17 cellular contexts compared by ENCODE assay signal in the genomic region with DNA sequence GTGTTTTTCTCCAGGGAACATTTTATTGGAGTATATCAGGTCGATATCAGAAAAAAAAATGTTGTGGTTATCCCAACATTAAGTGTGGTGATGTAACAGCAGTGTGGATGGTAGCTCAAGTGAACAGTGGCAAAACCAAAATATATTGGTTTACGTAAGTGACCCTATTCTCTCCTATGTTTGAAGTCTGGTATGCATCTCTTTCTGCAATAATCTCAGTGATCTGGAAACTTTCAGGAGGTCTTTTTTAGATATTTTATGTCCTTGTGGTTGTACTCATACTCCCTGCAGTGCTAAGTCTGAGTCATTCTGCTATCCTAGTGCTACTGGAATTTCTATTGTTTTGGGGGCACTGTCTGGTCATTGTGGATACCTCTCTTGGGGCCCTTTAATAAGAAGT.
DNase-seq lines count a peak whose midpoint lies in the region; ATAC-seq, FAIRE-seq and TF ChIP-seq lines count a peak whose summit lies in the region.
"Had no signal": no experiment of that assay in that cellular context is flagged by ENCODE, and none has a peak within 500 bp of the region (broad histone marks: within the 10 kb centered on the region; RNA-seq: fewer than 3 reads in every experiment).

No MANE protein-coding gene starts in this region.

- peak overlapping the region; percentile 49 for H3K27ac Mint-ChIP-seq in astrocyte (ENCODE audit: unreplicated experiment)

- no peak overlapping the region for H2AK9ac ChIP-seq in IMR-90 (replicated peaks; ENCODE audit: low read depth, low read length, poor library complexity)

- peaks cover 32% of the 10 kb centered on the region for H3K36me3 Mint-ChIP-seq in astrocyte (ENCODE audit: low read depth, unreplicated experiment)

- no peak overlapping the region for H2AFZ ChIP-seq in IMR-90 (replicated peaks; ENCODE audit: low read length, poor library complexity)
- no peak overlapping the region for H2AFZ ChIP-seq in astrocyte (ENCODE audit: low read depth, low read length)

- TF ChIP-seq RAD21 in IMR-90 (IDR thresholded peaks at IDR 0.05; ENCODE audit: low read length), result no peak

- no peak overlapping the region for H3K4me3 ChIP-seq in IMR-90 (ENCODE audit: insufficient read depth, low read depth, low read length)
- H3K4me3 ChIP-seq in astrocyte (ENCODE audit: insufficient read depth, low read depth, low read length), result no peak overlapping the region
- H3K4me3 ChIP-seq in WERI-Rb-1 (ENCODE audit: low read depth, low read length), result no peak overlapping the region
- H3K4me3 ChIP-seq: HAP-1, K562 had no signal

- H3K14ac ChIP-seq in IMR-90 (replicated peaks; ENCODE audit: low read depth, low read length), result no peak overlapping the region

- H2BK5ac ChIP-seq in IMR-90 (ENCODE audit: low read depth, low read length, poor library complexity, severe bottlenecking), result no peak overlapping the region

- dilution Hi-C loops in IMR-90 (cut with HindIII; ENCODE audit: low sequenced_read_pairs, unreplicated experiment), result no loop called here

- ATAC-seq in IMR-90 (ENCODE audit: low read depth) (no peak), HG03039 (IDR thresholded peaks at IDR 0.05; ENCODE audit: unreplicated experiment) (no peak)
- ATAC-seq: K562 had no signal

- POLR2A ChIA-PET in IMR-90 (lab: Charles Lee; ENCODE audit: unreplicated experiment), result no interaction called here

- BruUV-seq in IMR-90 (replicated peaks; lab: Mats Ljungman, UMichigan), result no TSS peak

- H3K9me3 ChIP-seq in IMR-90 (ENCODE audit: control insufficient read depth, insufficient read depth, low read length) (peaks cover 46% of the 10 kb centered on the region), astrocyte (ENCODE audit: insufficient read depth, low read depth, low read length) (peaks cover 13% of the 10 kb centered on the region), WERI-Rb-1 (ENCODE audit: severe bottlenecking) (no peaks in the 10 kb centered on the region)
- H3K9me3 ChIP-seq: HAP-1 had no signal

- 80% methylated on average over 1 of the region's 2 CpGs; no CpG with 5 or more reads in 1 of the 2 experiments for WGBS in IMR-90 (ENCODE audit: extremely low coverage in 2 of 2, insufficient read length in 1 of 2), 2 experiments

- in situ Hi-C loops in IMR-90 (cut with MboI; ENCODE audit: low sequenced_read_pairs), result no loop called here

- FAIRE-seq in astrocyte (lab: Jason Lieb, UNC), result no peak
- FAIRE-seq: K562 had no signal

- no peaks in the 10 kb centered on the region for H3K9me1 ChIP-seq in IMR-90 (ENCODE audit: insufficient read depth, low read length)

- no peaks in the 10 kb centered on the region; a peak in 1 of 4 replicates for H3K79me1 ChIP-seq in IMR-90 (ENCODE audit: low read depth in 1 of 2, low read length in 2 of 2)

- H3K4me1 Mint-ChIP-seq in astrocyte (ENCODE audit: low read depth, unreplicated experiment), result peaks cover 13% of the 10 kb centered on the region

- no peak overlapping the region for H2BK120ac ChIP-seq in IMR-90 (ENCODE audit: low read depth, low read length)

- H2BK15ac ChIP-seq in IMR-90 (ENCODE audit: low read depth, low read length), result no peak overlapping the region

- H3K4me1 ChIP-seq in IMR-90 (ENCODE audit: control insufficient read depth, insufficient read depth, low read length), result no peaks in the 10 kb centered on the region
- H3K4me1 ChIP-seq in astrocyte (ENCODE audit: insufficient read depth, low read length), result peaks cover 4% of the 10 kb centered on the region
- H3K4me1 ChIP-seq: Caco-2, HAP-1 had no signal

- H3K27ac ChIP-seq in IMR-90 (ENCODE audit: insufficient read depth, low read length) (no peak overlapping the region), astrocyte (ENCODE audit: low read depth, low read length) (peak overlapping the region; percentile 26), WERI-Rb-1 (no peak overlapping the region)
- H3K27ac ChIP-seq: HL-60 had no signal

- no peak overlapping the region for H3K23ac ChIP-seq in IMR-90 (ENCODE audit: low read depth, low read length)

- H3K9ac ChIP-seq in IMR-90 (ENCODE audit: low read depth, low read length) (no peak overlapping the region), astrocyte (ENCODE audit: low read length) (no peak overlapping the region)

- intact Hi-C loops in IMR-90 (cut with micrococcal nuclease), result loop anchor here (10.0 kb wide), 1 partner anchor 58 kb away; no protein-coding TSS in a partner anchor

- CTCF ChIA-PET in IMR-90 (lab: Yijun Ruan, JAX), result no interaction called here

- H3K27me3 ChIP-seq in IMR-90 (ENCODE audit: control insufficient read depth, insufficient read depth, low read length) (no peaks in the 10 kb centered on the region), astrocyte (ENCODE audit: insufficient read depth, low read length) (no peaks in the 10 kb centered on the region), WERI-Rb-1 (ENCODE audit: insufficient read depth, low read depth, severe bottlenecking) (peaks cover 3% of the 10 kb centered on the region)

- no peak overlapping the region for H4K8ac ChIP-seq in IMR-90 (ENCODE audit: low read depth in 2 of 2, low read length in 2 of 2)

- no peak overlapping the region for H2BK20ac ChIP-seq in IMR-90 (ENCODE audit: low read depth, low read length)

- H3K4me2 ChIP-seq in IMR-90 (ENCODE audit: low read depth, low read length), result no peak overlapping the region
- H3K4me2 ChIP-seq in astrocyte (ENCODE audit: low read length), result no peak overlapping the region

- no peak overlapping the region for H3K4ac ChIP-seq in IMR-90 (ENCODE audit: low read depth, low read length)

- no peak for TF ChIP-seq POLR2A in IMR-90 (IDR thresholded peaks at IDR 0.05; ENCODE audit: low read depth, low read length)

- H4K91ac ChIP-seq in IMR-90 (ENCODE audit: insufficient read depth, low read depth, low read length), result no peak overlapping the region

- peaks cover 13% of the 10 kb centered on the region for H3K9me3 Mint-ChIP-seq in astrocyte (ENCODE audit: unreplicated experiment)

- H3K18ac ChIP-seq in IMR-90 (ENCODE audit: low read depth, low read length), result no peak overlapping the region

- TF ChIP-seq CTCF in IMR-90 (conservative IDR thresholded peaks at IDR 0.05; ENCODE audit: low read depth, low read length) (no peak), astrocyte (IDR thresholded peaks at IDR 0.05; ENCODE audit: insufficient read depth, low read depth, low read length) (no peak), WERI-Rb-1 (IDR thresholded peaks at IDR 0.05; ENCODE audit: low read depth, low read length) (no peak)

- H4K20me1 ChIP-seq in IMR-90 (ENCODE audit: insufficient read depth, low read length), result no peaks in the 10 kb centered on the region
- H4K20me1 ChIP-seq in astrocyte (ENCODE audit: insufficient read depth, low read length), result peaks cover 27% of the 10 kb centered on the region

- DNase-seq in IMR-90 (peak; percentile 4), astrocyte (ENCODE audit: low read depth) (peak; percentile 67), iris pigment epithelial cell (ENCODE audit: low read depth) (peak; percentile 29), smooth muscle cell of the brain vasculature (ENCODE audit: low read depth, low spot score) (peak; percentile 13), WERI-Rb-1 (no peak)
- no peak for DNase-seq in activated CD8-positive, alpha-beta memory T cell treated with anti-CD3 and anti-CD28 coated beads for 24 hours
- DNase-seq: Caco-2, DMS153, NCI-H1436, NCI-H2029, NCI-H2171 treated with DMSO at 0.1 percent for 48 hours, NCI-H748 treated with DMSO at 0.1 percent for 48 hours, RPMI8226 had no signal

- H3K79me2 ChIP-seq in astrocyte (ENCODE audit: insufficient read depth, low read length), result peaks cover 4% of the 10 kb centered on the region

- H2AK5ac ChIP-seq in IMR-90 (ENCODE audit: low read depth, low read length), result no peak overlapping the region

- H4K5ac ChIP-seq in IMR-90 (ENCODE audit: low read depth, low read length), result no peak overlapping the region

- no peaks in the 10 kb centered on the region for H3K27me3 Mint-ChIP-seq in astrocyte (ENCODE audit: low read depth, unreplicated experiment)

- no peak overlapping the region for H3K56ac ChIP-seq in IMR-90 (ENCODE audit: extremely low read depth, insufficient read depth, low read length)

- H3K4me3 Mint-ChIP-seq in astrocyte (ENCODE audit: unreplicated experiment), result no peak overlapping the region

- H3K36me3 ChIP-seq in IMR-90 (ENCODE audit: control insufficient read depth, insufficient read depth, low read length), result peaks cover 72% of the 10 kb centered on the region
- H3K36me3 ChIP-seq in astrocyte (ENCODE audit: insufficient read depth, low read length), result peaks cover 21% of the 10 kb centered on the region
- peaks cover 30% of the 10 kb centered on the region for H3K36me3 ChIP-seq in WERI-Rb-1
- H3K36me3 ChIP-seq: HAP-1 had no signal

TF ChIP-seq in IMR-90, 13 proteins besides CTCF, POLR2A, EP300 and RAD21:
- TF ChIP-seq NFE2L2 (IDR thresholded peaks at IDR 0.05; ENCODE audit: low read depth, low read length) (no peak), RCOR1 (IDR thresholded peaks at IDR 0.05; ENCODE audit: insufficient replicate concordance, low read length) (no peak), MAZ (IDR thresholded peaks at IDR 0.05; ENCODE audit: borderline replicate concordance, low read depth, low read length) (no peak)
- TF ChIP-seq, protein P1, sequence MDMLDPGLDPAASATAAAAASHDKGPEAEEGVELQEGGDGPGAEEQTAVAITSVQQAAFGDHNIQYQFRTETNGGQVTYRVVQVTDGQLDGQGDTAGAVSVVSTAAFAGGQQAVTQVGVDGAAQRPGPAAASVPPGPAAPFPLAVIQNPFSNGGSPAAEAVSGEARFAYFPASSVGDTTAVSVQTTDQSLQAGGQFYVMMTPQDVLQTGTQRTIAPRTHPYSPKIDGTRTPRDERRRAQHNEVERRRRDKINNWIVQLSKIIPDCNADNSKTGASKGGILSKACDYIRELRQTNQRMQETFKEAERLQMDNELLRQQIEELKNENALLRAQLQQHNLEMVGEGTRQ (IDR thresholded peaks at IDR 0.05; ENCODE audit: low read depth, low read length), result no peak
TF ChIP-seq in IMR-90: peak in this region for 0.

Comparison
In these comparisons a context has a peak if more than half of its experiments do, and no peak if none do; other contexts are left out.
1. DNase-seq: peak in IMR-90 (single experiment), astrocyte (single experiment), iris pigment epithelial cell (single experiment) and smooth muscle cell of the brain vasculature (single experiment); none in activated CD8-positive, alpha-beta memory T cell treated with anti-CD3 and anti-CD28 coated beads for 24 hours (single experiment) and WERI-Rb-1 (single experiment).